ENCODE assay signal across 1 cellular context in the genomic region with DNA sequence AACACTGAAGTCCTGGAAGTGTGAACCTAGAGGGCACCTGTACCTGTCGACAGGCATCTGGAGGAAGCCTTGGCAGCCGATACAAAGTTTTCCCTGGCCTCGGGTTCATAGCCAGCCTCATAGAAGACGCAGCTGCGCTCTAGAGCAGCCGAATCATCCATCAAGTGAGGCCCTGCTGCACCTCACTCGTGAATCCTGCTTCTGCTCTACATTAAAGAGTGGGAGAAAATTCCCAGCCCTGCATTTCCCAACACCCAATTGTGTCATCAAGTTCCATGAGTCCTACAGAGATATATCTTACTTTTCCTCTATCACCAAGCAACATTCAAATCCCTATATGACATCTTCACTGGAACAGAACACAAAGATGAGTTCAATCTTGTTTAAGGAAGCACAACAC.
A peak's percentile ranks its signal among the peaks of the same experiment; 100 is the strongest.
TF ChIP-seq lines count a peak whose summit lies in the region.

No MANE protein-coding gene starts in this region.

TF ChIP-seq in SK-N-SH, 30 proteins besides CTCF, POLR2A, EP300 and RAD21 (continued from another document):
- TF ChIP-seq, protein P1, sequence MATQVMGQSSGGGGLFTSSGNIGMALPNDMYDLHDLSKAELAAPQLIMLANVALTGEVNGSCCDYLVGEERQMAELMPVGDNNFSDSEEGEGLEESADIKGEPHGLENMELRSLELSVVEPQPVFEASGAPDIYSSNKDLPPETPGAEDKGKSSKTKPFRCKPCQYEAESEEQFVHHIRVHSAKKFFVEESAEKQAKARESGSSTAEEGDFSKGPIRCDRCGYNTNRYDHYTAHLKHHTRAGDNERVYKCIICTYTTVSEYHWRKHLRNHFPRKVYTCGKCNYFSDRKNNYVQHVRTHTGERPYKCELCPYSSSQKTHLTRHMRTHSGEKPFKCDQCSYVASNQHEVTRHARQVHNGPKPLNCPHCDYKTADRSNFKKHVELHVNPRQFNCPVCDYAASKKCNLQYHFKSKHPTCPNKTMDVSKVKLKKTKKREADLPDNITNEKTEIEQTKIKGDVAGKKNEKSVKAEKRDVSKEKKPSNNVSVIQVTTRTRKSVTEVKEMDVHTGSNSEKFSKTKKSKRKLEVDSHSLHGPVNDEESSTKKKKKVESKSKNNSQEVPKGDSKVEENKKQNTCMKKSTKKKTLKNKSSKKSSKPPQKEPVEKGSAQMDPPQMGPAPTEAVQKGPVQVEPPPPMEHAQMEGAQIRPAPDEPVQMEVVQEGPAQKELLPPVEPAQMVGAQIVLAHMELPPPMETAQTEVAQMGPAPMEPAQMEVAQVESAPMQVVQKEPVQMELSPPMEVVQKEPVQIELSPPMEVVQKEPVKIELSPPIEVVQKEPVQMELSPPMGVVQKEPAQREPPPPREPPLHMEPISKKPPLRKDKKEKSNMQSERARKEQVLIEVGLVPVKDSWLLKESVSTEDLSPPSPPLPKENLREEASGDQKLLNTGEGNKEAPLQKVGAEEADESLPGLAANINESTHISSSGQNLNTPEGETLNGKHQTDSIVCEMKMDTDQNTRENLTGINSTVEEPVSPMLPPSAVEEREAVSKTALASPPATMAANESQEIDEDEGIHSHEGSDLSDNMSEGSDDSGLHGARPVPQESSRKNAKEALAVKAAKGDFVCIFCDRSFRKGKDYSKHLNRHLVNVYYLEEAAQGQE (IDR thresholded peaks at IDR 0.05; ENCODE audit: low read depth, low read length), result no peak
- no peak for TF ChIP-seq GATA2 (CRISPR knock-in tag; IDR thresholded peaks at IDR 0.05)
- TF ChIP-seq YY1 (IDR thresholded peaks at IDR 0.05; ENCODE audit: low read depth), result no peak
- 0 out of 2 replicates have a peak, but pooled peaks have one; percentile 31 for TF ChIP-seq FOXM1 (IDR thresholded peaks at IDR 0.05; ENCODE audit: low read depth)
- no peak for TF ChIP-seq POLR2AphosphoS5 (IDR thresholded peaks at IDR 0.05; ENCODE audit: low read depth, low read length)
- TF ChIP-seq ELF1 (IDR thresholded peaks at IDR 0.05), result no peak
- TF ChIP-seq RCOR1 (IDR thresholded peaks at IDR 0.05; ENCODE audit: low read length), result no peak
- no peak for TF ChIP-seq RXRA (IDR thresholded peaks at IDR 0.05; ENCODE audit: borderline replicate concordance, low read depth)
- peak; percentile 67 for TF ChIP-seq TCF12 (IDR thresholded peaks at IDR 0.05)
- TF ChIP-seq, protein P2, sequence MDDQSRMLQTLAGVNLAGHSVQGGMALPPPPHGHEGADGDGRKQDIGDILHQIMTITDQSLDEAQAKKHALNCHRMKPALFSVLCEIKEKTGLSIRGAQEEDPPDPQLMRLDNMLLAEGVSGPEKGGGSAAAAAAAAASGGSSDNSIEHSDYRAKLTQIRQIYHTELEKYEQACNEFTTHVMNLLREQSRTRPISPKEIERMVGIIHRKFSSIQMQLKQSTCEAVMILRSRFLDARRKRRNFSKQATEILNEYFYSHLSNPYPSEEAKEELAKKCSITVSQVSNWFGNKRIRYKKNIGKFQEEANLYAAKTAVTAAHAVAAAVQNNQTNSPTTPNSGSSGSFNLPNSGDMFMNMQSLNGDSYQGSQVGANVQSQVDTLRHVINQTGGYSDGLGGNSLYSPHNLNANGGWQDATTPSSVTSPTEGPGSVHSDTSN (IDR thresholded peaks at IDR 0.05), result peak; percentile 60
- TF ChIP-seq, protein P3, sequence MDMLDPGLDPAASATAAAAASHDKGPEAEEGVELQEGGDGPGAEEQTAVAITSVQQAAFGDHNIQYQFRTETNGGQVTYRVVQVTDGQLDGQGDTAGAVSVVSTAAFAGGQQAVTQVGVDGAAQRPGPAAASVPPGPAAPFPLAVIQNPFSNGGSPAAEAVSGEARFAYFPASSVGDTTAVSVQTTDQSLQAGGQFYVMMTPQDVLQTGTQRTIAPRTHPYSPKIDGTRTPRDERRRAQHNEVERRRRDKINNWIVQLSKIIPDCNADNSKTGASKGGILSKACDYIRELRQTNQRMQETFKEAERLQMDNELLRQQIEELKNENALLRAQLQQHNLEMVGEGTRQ (IDR thresholded peaks at IDR 0.05; ENCODE audit: borderline replicate concordance, low read depth, low read length), result no peak
- no peak for TF ChIP-seq GABPA (IDR thresholded peaks at IDR 0.05; ENCODE audit: low read depth)
- TF ChIP-seq NRF1 (IDR thresholded peaks at IDR 0.05; ENCODE audit: low read depth, low read length), result no peak
- no peak for TF ChIP-seq TAF1 (IDR thresholded peaks at IDR 0.05; ENCODE audit: borderline replicate concordance, low read depth, low read length)
- TF ChIP-seq EZH2phosphoT487 (IDR thresholded peaks at IDR 0.05; ENCODE audit: borderline replicate concordance, low read depth), result no peak
- TF ChIP-seq SMC3 (IDR thresholded peaks at IDR 0.05; ENCODE audit: low read depth, low read length), result no peak
- TF ChIP-seq, protein P4, sequence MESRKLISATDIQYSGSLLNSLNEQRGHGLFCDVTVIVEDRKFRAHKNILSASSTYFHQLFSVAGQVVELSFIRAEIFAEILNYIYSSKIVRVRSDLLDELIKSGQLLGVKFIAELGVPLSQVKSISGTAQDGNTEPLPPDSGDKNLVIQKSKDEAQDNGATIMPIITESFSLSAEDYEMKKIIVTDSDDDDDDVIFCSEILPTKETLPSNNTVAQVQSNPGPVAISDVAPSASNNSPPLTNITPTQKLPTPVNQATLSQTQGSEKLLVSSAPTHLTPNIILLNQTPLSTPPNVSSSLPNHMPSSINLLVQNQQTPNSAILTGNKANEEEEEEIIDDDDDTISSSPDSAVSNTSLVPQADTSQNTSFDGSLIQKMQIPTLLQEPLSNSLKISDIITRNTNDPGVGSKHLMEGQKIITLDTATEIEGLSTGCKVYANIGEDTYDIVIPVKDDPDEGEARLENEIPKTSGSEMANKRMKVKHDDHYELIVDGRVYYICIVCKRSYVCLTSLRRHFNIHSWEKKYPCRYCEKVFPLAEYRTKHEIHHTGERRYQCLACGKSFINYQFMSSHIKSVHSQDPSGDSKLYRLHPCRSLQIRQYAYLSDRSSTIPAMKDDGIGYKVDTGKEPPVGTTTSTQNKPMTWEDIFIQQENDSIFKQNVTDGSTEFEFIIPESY (IDR thresholded peaks at IDR 0.05; ENCODE audit: borderline replicate concordance, low read depth), result no peak
- no peak for TF ChIP-seq MXI1 (IDR thresholded peaks at IDR 0.05; ENCODE audit: low read depth, low read length)
- TF ChIP-seq FOXJ3 (CRISPR knock-in tag; IDR thresholded peaks at IDR 0.05), result no peak
